ENCODE assay signal across 11 cellular contexts in the genomic region with DNA sequence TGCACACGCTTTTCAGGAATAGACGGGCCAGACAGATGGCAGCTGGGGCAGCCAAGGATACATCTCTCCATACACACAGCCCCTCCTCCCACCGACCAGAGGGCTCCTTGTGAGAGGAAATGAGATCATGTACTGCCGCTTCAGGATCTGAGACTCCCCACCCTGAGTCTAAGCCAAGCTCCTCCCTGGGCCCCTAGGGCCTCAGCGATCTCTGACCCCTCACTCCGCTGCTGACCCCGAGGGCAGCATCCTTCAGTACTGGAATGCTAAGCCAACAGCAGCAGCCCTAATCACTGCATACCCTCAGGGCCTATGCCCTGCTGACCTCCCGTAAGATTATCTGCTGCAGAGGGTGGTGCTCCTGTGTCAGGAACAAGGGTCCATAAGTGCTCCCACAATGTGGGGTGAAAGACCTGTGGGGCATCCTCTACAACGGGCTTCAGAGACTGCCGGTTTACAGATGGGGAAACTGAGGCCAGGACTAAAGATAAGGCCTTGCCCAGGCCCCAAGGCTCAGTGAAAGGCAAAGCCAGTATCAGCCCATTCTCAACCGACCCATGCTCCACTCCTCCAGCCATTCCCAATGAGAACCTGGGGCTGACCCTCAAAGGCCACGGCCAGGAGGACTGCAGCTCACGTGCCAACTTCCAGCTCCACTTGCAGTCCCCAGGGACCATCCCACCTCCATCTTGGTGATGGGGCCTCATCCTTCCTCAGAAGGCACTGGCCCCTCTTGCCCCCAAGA. TPM values are rescaled to one million over a fixed set of nuclear protein-coding genes. Genes with fewer than 3 reads are reported as not detected.
A peak's percentile ranks its signal among the peaks of the same experiment; 100 is the strongest.
DNase-seq lines count a peak whose midpoint lies in the region; ATAC-seq and TF ChIP-seq lines count a peak whose summit lies in the region.
"Had no signal": no experiment of that assay in that cellular context is flagged by ENCODE, and none has a peak within 500 bp of the region (broad histone marks: within the 10 kb centered on the region; RNA-seq: fewer than 3 reads in every experiment).

No MANE protein-coding gene starts in this region.

- no peak for TF ChIP-seq CTCF in heart left ventricle (IDR thresholded peaks at IDR 0.05)

- H3K36me3 ChIP-seq in heart left ventricle: peaks cover 0 to 47% (median 24%) of the 10 kb centered on the region in 9 donors

- peaks cover 0 to 63% (median 20%) of the 10 kb centered on the region in 12 donors for H3K4me1 ChIP-seq in heart left ventricle

- intact Hi-C loops in heart left ventricle (cut with DNase I): loop anchor here in 5 of 10 donors (5.0 kb wide), 2 partner anchors 35 to 40 kb away; partner anchors contain the start of gene BICD2 (in 4 of the 5)

- DNase-seq in DMS53 (lab: John Stamatoyannopoulos, UW) (peak; percentile 7), DMS53 treated with DMSO at 0.1 percent for 48 hours (lab: John Stamatoyannopoulos, UW; ENCODE audit: unreplicated experiment) (no peak), SHP77 (lab: John Stamatoyannopoulos, UW) (peak; percentile 66 to 84), heart left ventricle (peak; percentile 59 to 72 (median 65)), skeletal muscle cell (ENCODE audit: low read depth) (peak; percentile 20), NOMO-1 treated with DMSO at 0.1 percent for 48 hours (lab: John Stamatoyannopoulos, UW; ENCODE audit: unreplicated experiment) (no peak), kidney tubule cell (ENCODE audit: low spot score) (no peak)
- DNase-seq: 8988T; stimulated activated CD4-positive, alpha-beta T cell treated with anti-CD3 and anti-CD28 coated beads, Interleukin-2, amount 100 ng/mL, for 48 hours had no signal

- H3K4me3 ChIP-seq in heart left ventricle: no peak overlapping the region
- H3K4me3 ChIP-seq in skeletal muscle cell (ENCODE audit: low read depth, low read length): no peak overlapping the region

- H3K27ac ChIP-seq in heart left ventricle: peak overlapping the region in 7 of 12 donors; percentile 15 to 55 (median 46)
- H3K27ac ChIP-seq: KMS-11 had no signal

- no peaks in the 10 kb centered on the region for H3K9me3 ChIP-seq in heart left ventricle

- no peak for TF ChIP-seq POLR2A in heart left ventricle (IDR thresholded peaks at IDR 0.05)

- no peaks in the 10 kb centered on the region for H3K27me3 ChIP-seq in heart left ventricle

- 43 to 58% (median 48%) methylated on average over 11 to 13 of the region's 13 CpGs for WGBS in heart left ventricle, 4 donors

- ATAC-seq in heart left ventricle: peak; percentile 46 to 90 (median 52)
- ATAC-seq in GM18867 (IDR thresholded peaks at IDR 0.05; ENCODE audit: unreplicated experiment): no peak

RNA-seq across cellular contexts. Expression of gene BICD2, which starts 37.5 kb away (rescaled TPM):
- 10 to 100 TPM; 28.3 to 56.7 (median 35.9) TPM for total RNA-seq in heart left ventricle
- polyA plus RNA-seq in heart left ventricle: 10 to 100 TPM; 17.6 to 45.7 TPM

RNA-seq across cellular contexts. Expression of gene IPPK, which starts 57.2 kb away (rescaled TPM):
- 10 to 100 TPM in 2 of 9 donors, 1 to 10 TPM in 7; 5.8 to 10.1 (median 8.6) TPM for total RNA-seq in heart left ventricle
- 10 to 100 TPM in 1 of 2 donors, 1 to 10 TPM in 1; 4.2 to 11.0 TPM for polyA plus RNA-seq in heart left ventricle

Comparison
In these comparisons a context has a peak if more than half of its experiments do, and no peak if none do; other contexts are left out.
1. DNase-seq: peak in DMS53 (single experiment), SHP77 (2 of 2), heart left ventricle (5 of 5) and skeletal muscle cell (single experiment); none in DMS53 treated with DMSO at 0.1 percent for 48 hours (single experiment), NOMO-1 treated with DMSO at 0.1 percent for 48 hours (single experiment) and kidney tubule cell (single experiment).